Comparison of ENCODE assay signal across 1 cellular context in genomic region chr2:111995148-111995547, GRCh38.
A peak's percentile ranks its signal among the peaks of the same experiment; 100 is the strongest.
TF ChIP-seq lines count a peak whose summit lies in the region.

No MANE protein-coding gene starts in this region.

TF ChIP-seq in HepG2, 621 proteins besides CTCF, POLR2A, EP300 and RAD21 (continued from another document and continues in another):
- no peak for TF ChIP-seq ZNF687 (CRISPR knock-in tag; IDR thresholded peaks at IDR 0.05)
- TF ChIP-seq MZF1 (CRISPR knock-in tag; IDR thresholded peaks at IDR 0.05; ENCODE audit: borderline replicate concordance), result no peak
- TF ChIP-seq NR0B2 (CRISPR knock-in tag; IDR thresholded peaks at IDR 0.05), result no peak
- TF ChIP-seq ZNF75D (CRISPR knock-in tag; IDR thresholded peaks at IDR 0.05; ENCODE audit: borderline replicate concordance), result no peak
- TF ChIP-seq CSRNP1 (CRISPR knock-in tag; IDR thresholded peaks at IDR 0.05), result no peak
- no peak for TF ChIP-seq ZNF550 (CRISPR knock-in tag; IDR thresholded peaks at IDR 0.05; ENCODE audit: borderline replicate concordance)
- TF ChIP-seq MIER2 (CRISPR knock-in tag; IDR thresholded peaks at IDR 0.05), result peak; percentile 46; the same call in 1 of the 2 replicates
- TF ChIP-seq NR2F6 (IDR thresholded peaks at IDR 0.05), result 0 out of 2 replicates have a peak, but pooled peaks have one; percentile 19
- no peak; the same call in 1 of the 2 replicates for TF ChIP-seq NR2F6 (CRISPR knock-in tag; IDR thresholded peaks at IDR 0.05)
- TF ChIP-seq HNF4G (IDR thresholded peaks at IDR 0.05; ENCODE audit: borderline replicate concordance, low read depth, low read length), result peak; percentile 71
- TF ChIP-seq HNF4G (CRISPR knock-in tag; IDR thresholded peaks at IDR 0.05; ENCODE audit: borderline replicate concordance, low read depth), result peak; percentile 71
- no peak for TF ChIP-seq NR2F2 (IDR thresholded peaks at IDR 0.05; ENCODE audit: borderline replicate concordance, low read depth)
- TF ChIP-seq ZNF615 (CRISPR knock-in tag; IDR thresholded peaks at IDR 0.05; ENCODE audit: borderline replicate concordance), result no peak
- no peak for TF ChIP-seq ZBTB2 (CRISPR knock-in tag; IDR thresholded peaks at IDR 0.05; ENCODE audit: low read depth)
- 0 out of 2 replicates have a peak, but pooled peaks have one; percentile 27 for TF ChIP-seq ZBTB7A (CRISPR knock-in tag; IDR thresholded peaks at IDR 0.05)
- TF ChIP-seq FOSL2 (CRISPR knock-in tag; IDR thresholded peaks at IDR 0.05), result no peak
- TF ChIP-seq SKI (IDR thresholded peaks at IDR 0.05; ENCODE audit: partially characterized antibody), result peak; percentile 61
- no peak for TF ChIP-seq ZNF883 (CRISPR knock-in tag; IDR thresholded peaks at IDR 0.05; ENCODE audit: not compliant biosample characterization)
- TF ChIP-seq GATAD2A (CRISPR knock-in tag; IDR thresholded peaks at IDR 0.05), result peak; percentile 77; the same call in 1 of the 2 replicates
- no peak for TF ChIP-seq ZNF24 (IDR thresholded peaks at IDR 0.05)
- TF ChIP-seq ZBTB20 (CRISPR knock-in tag; IDR thresholded peaks at IDR 0.05; ENCODE audit: borderline replicate concordance, low read depth), result peak; percentile 95
- TF ChIP-seq ZNF563 (CRISPR knock-in tag; IDR thresholded peaks at IDR 0.05), result no peak
- peak; percentile 33; the same call in 1 of the 2 replicates for TF ChIP-seq ISL2 (CRISPR knock-in tag; IDR thresholded peaks at IDR 0.05)
- TF ChIP-seq TEAD2 (CRISPR knock-in tag; IDR thresholded peaks at IDR 0.05), result no peak
- no peak for TF ChIP-seq KDM5A (IDR thresholded peaks at IDR 0.05; ENCODE audit: borderline replicate concordance, low read length)
- TF ChIP-seq ZNF574 (CRISPR knock-in tag; IDR thresholded peaks at IDR 0.05), result 0 out of 2 replicates have a peak, but pooled peaks have one; percentile 18
- TF ChIP-seq REPIN1 (CRISPR knock-in tag; IDR thresholded peaks at IDR 0.05; ENCODE audit: borderline replicate concordance, low read depth), result peak; percentile 46; the same call in 1 of the 2 replicates
- TF ChIP-seq ZNF772 (CRISPR knock-in tag; IDR thresholded peaks at IDR 0.05), result no peak
- no peak for TF ChIP-seq PITX1 (CRISPR knock-in tag; IDR thresholded peaks at IDR 0.05)
- peak; percentile 49; the same call in 1 of the 2 replicates for TF ChIP-seq MED1 (CRISPR knock-in tag; IDR thresholded peaks at IDR 0.05)
- no peak for TF ChIP-seq HDAC1 (CRISPR knock-in tag; IDR thresholded peaks at IDR 0.05)
- no peak for TF ChIP-seq ZFP90 (CRISPR knock-in tag; IDR thresholded peaks at IDR 0.05; ENCODE audit: borderline replicate concordance)
- no peak for TF ChIP-seq SOX13 (IDR thresholded peaks at IDR 0.05)
- peak in 1 of 2 experiments; percentile 28; a peak in 2 of 4 replicates for TF ChIP-seq SOX13 (CRISPR knock-in tag; conservative IDR thresholded peaks at IDR 0.05 in 1 of 2, IDR thresholded peaks at IDR 0.05 in 1 of 2)
- no peak for TF ChIP-seq IKZF5 (CRISPR knock-in tag; IDR thresholded peaks at IDR 0.05)
- peak; percentile 65 for TF ChIP-seq PPARG (CRISPR knock-in tag; conservative IDR thresholded peaks at IDR 0.05)
- TF ChIP-seq FOXA3 (CRISPR knock-in tag; IDR thresholded peaks at IDR 0.05), result 0 out of 2 replicates have a peak, but pooled peaks have one; percentile 18
- no peak for TF ChIP-seq IKZF4 (CRISPR knock-in tag; IDR thresholded peaks at IDR 0.05; ENCODE audit: borderline replicate concordance, low read depth, not compliant biosample characterization)
- TF ChIP-seq HNF4A (CRISPR knock-in tag; IDR thresholded peaks at IDR 0.05), result peak; percentile 94
- no peak for TF ChIP-seq FIP1L1 (IDR thresholded peaks at IDR 0.05; ENCODE audit: borderline replicate concordance, insufficient read depth, low read depth, low read length)
- TF ChIP-seq ZNF160 (CRISPR knock-in tag; IDR thresholded peaks at IDR 0.05), result no peak
- TF ChIP-seq HNRNPH1 (optimal IDR thresholded peaks at IDR 0.05; ENCODE audit: low read depth, low read length), result no peak
- no peak for TF ChIP-seq HOXD1 (CRISPR knock-in tag; IDR thresholded peaks at IDR 0.05)
- no peak for TF ChIP-seq ZBTB46 (CRISPR knock-in tag; IDR thresholded peaks at IDR 0.05; ENCODE audit: borderline replicate concordance)
- TF ChIP-seq ATF7-NPFF (CRISPR knock-in tag; IDR thresholded peaks at IDR 0.05; ENCODE audit: low read depth), result 0 out of 2 replicates have a peak, but pooled peaks have one; percentile 29
- TF ChIP-seq ZNF781 (CRISPR knock-in tag; IDR thresholded peaks at IDR 0.05; ENCODE audit: borderline replicate concordance, not compliant biosample characterization), result no peak
- TF ChIP-seq CBX5 (CRISPR knock-in tag; IDR thresholded peaks at IDR 0.05; ENCODE audit: borderline replicate concordance), result no peak
- no peak for TF ChIP-seq MAFG (CRISPR knock-in tag; IDR thresholded peaks at IDR 0.05)
- 0 out of 2 replicates have a peak, but pooled peaks have one; percentile 31 for TF ChIP-seq HHEX (CRISPR knock-in tag; IDR thresholded peaks at IDR 0.05)
- no peak for TF ChIP-seq ZNF335 (CRISPR knock-in tag; IDR thresholded peaks at IDR 0.05)
- TF ChIP-seq ZNF263 (CRISPR knock-in tag; IDR thresholded peaks at IDR 0.05), result no peak
- no peak for TF ChIP-seq CENPX (CRISPR knock-in tag; IDR thresholded peaks at IDR 0.05)
- TF ChIP-seq IKZF1 (IDR thresholded peaks at IDR 0.05), result no peak
- no peak for TF ChIP-seq ATF3 (CRISPR knock-in tag; IDR thresholded peaks at IDR 0.05)
- TF ChIP-seq SAP130 (CRISPR knock-in tag; IDR thresholded peaks at IDR 0.05; ENCODE audit: low read depth), result peak; percentile 56; the same call in 1 of the 2 replicates
- TF ChIP-seq SMC3 (IDR thresholded peaks at IDR 0.05; ENCODE audit: low read length), result 0 out of 2 replicates have a peak, but pooled peaks have one; percentile 10
- TF ChIP-seq KLF11 (CRISPR knock-in tag; IDR thresholded peaks at IDR 0.05), result no peak
- TF ChIP-seq ZFYVE20 (CRISPR knock-in tag; IDR thresholded peaks at IDR 0.05; ENCODE audit: borderline replicate concordance, low read depth), result no peak
- no peak for TF ChIP-seq ZNF484 (CRISPR knock-in tag; IDR thresholded peaks at IDR 0.05; ENCODE audit: borderline replicate concordance, low read depth)
